ENCODE assay signal across 10 cellular contexts in genomic region chr14:55802986-55803431, GRCh38.
DNase-seq lines count a peak whose midpoint lies in the region; ATAC-seq and TF ChIP-seq lines count a peak whose summit lies in the region.
"Had no signal": no experiment of that assay in that cellular context is flagged by ENCODE, and none has a peak within 500 bp of the region (broad histone marks: within the 10 kb centered on the region; RNA-seq: fewer than 3 reads in every experiment).

No MANE protein-coding gene starts in this region.

- peak; percentile 42 for DNase-seq in EL
- peak; percentile 64 for DNase-seq in amniotic epithelial cell (ENCODE audit: low read depth)
- DNase-seq in left lung = no peak
- DNase-seq in NCI-H82 treated with DMSO at 0.1 percent for 48 hours (lab: John Stamatoyannopoulos, UW; ENCODE audit: unreplicated experiment) = no peak
- DNase-seq in stimulated activated CD4-positive, alpha-beta T cell treated with anti-CD3 and anti-CD28 coated beads, Interleukin-15, amount 100 ng/mL, for 24 hours = no peak
- no peak for DNase-seq in hypothalamus (lab: John Stamatoyannopoulos, UW)
- DNase-seq: gastrocnemius medialis, thyroid gland had no signal

- ATAC-seq in left lung (peak; percentile 36), GM21529 (IDR thresholded peaks at IDR 0.05; ENCODE audit: unreplicated experiment) (no peak)
- ATAC-seq: gastrocnemius medialis had no signal

- no peak overlapping the region for H3K4me3 ChIP-seq in left lung
- H3K4me3 ChIP-seq: gastrocnemius medialis, thyroid gland had no signal

- H3K9me3 ChIP-seq in left lung = no peaks in the 10 kb centered on the region
- H3K9me3 ChIP-seq: gastrocnemius medialis, thyroid gland had no signal

- no peak overlapping the region for H3K27ac ChIP-seq in left lung
- H3K27ac ChIP-seq: gastrocnemius medialis, thyroid gland had no signal

- intact Hi-C loops in left lung (cut with DNase I) = no loop called here

- H3K27me3 ChIP-seq in left lung = no peaks in the 10 kb centered on the region
- H3K27me3 ChIP-seq: gastrocnemius medialis, thyroid gland had no signal

- TF ChIP-seq CTCF in LNCAP (IDR thresholded peaks at IDR 0.05) (peak; percentile 38; the same call in 1 of the 2 replicates), left lung (IDR thresholded peaks at IDR 0.05) (no peak)

- H3K36me3 ChIP-seq in left lung = no peaks in the 10 kb centered on the region
- H3K36me3 ChIP-seq: gastrocnemius medialis, thyroid gland had no signal

- peaks cover 0 to 12% of the 10 kb centered on the region in 2 donors for H3K4me1 ChIP-seq in left lung

Comparison
In these comparisons a context has a peak if more than half of its experiments do, and no peak if none do; other contexts are left out.
1. DNase-seq: peak in EL (single experiment) and amniotic epithelial cell (single experiment); none in left lung (0 of 2), NCI-H82 treated with DMSO at 0.1 percent for 48 hours (single experiment), stimulated activated CD4-positive, alpha-beta T cell treated with anti-CD3 and anti-CD28 coated beads, Interleukin-15, amount 100 ng/mL, for 24 hours (single experiment) and hypothalamus (0 of 51).